Comparison of ENCODE assay signal across 1 cellular context in genomic region chr20:33663161-33664084, GRCh38.
TF ChIP-seq lines count a peak whose summit lies in the region.

No MANE protein-coding gene starts in this region.

TF ChIP-seq in K562, 482 proteins besides CTCF, POLR2A, EP300 and RAD21 (continued from another document and continues in another):
- TF ChIP-seq FOXA1 (IDR thresholded peaks at IDR 0.05; ENCODE audit: borderline replicate concordance) (no peak), ZNF431 (CRISPR knock-in tag; IDR thresholded peaks at IDR 0.05) (no peak), ZNF512 (tag; IDR thresholded peaks at IDR 0.05) (no peak), ZNF146 (CRISPR knock-in tag; IDR thresholded peaks at IDR 0.05; ENCODE audit: unreplicated experiment) (no peak), ZNF165 (CRISPR knock-in tag; IDR thresholded peaks at IDR 0.05; ENCODE audit: borderline replicate concordance) (no peak; the same call in 1 of the 2 replicates), NCOR1 (IDR thresholded peaks at IDR 0.05) (no peak), TRIM24 (IDR thresholded peaks at IDR 0.05) (peak in 1 of 2 experiments; percentile 76; a peak in 2 of 4 replicates), ZHX1 (conservative IDR thresholded peaks at IDR 0.05; ENCODE audit: low read length) (no peak), MTA2 (IDR thresholded peaks at IDR 0.05; ENCODE audit: low read depth) (no peak), EWSR1 (IDR thresholded peaks at IDR 0.05; ENCODE audit: borderline replicate concordance, low read depth, partially characterized antibody) (no peak), ZNF766 (CRISPR knock-in tag; conservative IDR thresholded peaks at IDR 0.05) (no peak), HDAC2 (IDR thresholded peaks at IDR 0.05) (no peak), ZNF740 (CRISPR knock-in tag; IDR thresholded peaks at IDR 0.05) (no peak), ZNF740 (tag; IDR thresholded peaks at IDR 0.05) (no peak), HNRNPL (IDR thresholded peaks at IDR 0.05; ENCODE audit: low read depth, low read length) (peak; percentile 76; the same call in 1 of the 2 replicates), ZNF707 (CRISPR knock-in tag; conservative IDR thresholded peaks at IDR 0.05) (no peak), ARID1B (IDR thresholded peaks at IDR 0.05) (no peak), WHSC1 (IDR thresholded peaks at IDR 0.05; ENCODE audit: low read length) (no peak), SNRNP70 (optimal IDR thresholded peaks at IDR 0.05; ENCODE audit: low read depth, low read length) (no peak), BACH1 (tag; IDR thresholded peaks at IDR 0.05) (no peak), TEAD2 (tag; IDR thresholded peaks at IDR 0.05) (no peak), SAFB (IDR thresholded peaks at IDR 0.05; ENCODE audit: borderline replicate concordance, low read depth, low read length) (no peak), BCL6 (CRISPR knock-in tag; IDR thresholded peaks at IDR 0.05) (no peak), KAT8 (IDR thresholded peaks at IDR 0.05; ENCODE audit: low read depth) (no peak), ZNF316 (IDR thresholded peaks at IDR 0.05) (no peak), DPF2 (IDR thresholded peaks at IDR 0.05) (no peak; the same call in 1 of the 2 replicates), DEAF1 (CRISPR knock-in tag; IDR thresholded peaks at IDR 0.05) (peak; percentile 46; the same call in 1 of the 2 replicates), ZNF324 (CRISPR knock-in tag; IDR thresholded peaks at IDR 0.05) (0 out of 2 replicates have a peak, but pooled peaks have one; percentile 36), GABPA (tag; conservative IDR thresholded peaks at IDR 0.05; ENCODE audit: low read depth) (peak; percentile 96), SREBF1 (IDR thresholded peaks at IDR 0.05; ENCODE audit: borderline replicate concordance, low read depth, low read length) (no peak), AFF1 (IDR thresholded peaks at IDR 0.05; ENCODE audit: low read depth in 1 of 2, partially characterized antibody in 2 of 2) (no peak), PHF8 (IDR thresholded peaks at IDR 0.05; ENCODE audit: borderline replicate concordance, low read length) (peak; percentile 85), MEF2A (IDR thresholded peaks at IDR 0.05; ENCODE audit: control insufficient read depth, low read depth, low read length) (no peak), TBL1XR1 (IDR thresholded peaks at IDR 0.05; ENCODE audit: low read length in 2 of 2) (no peak), ZNF77 (CRISPR knock-in tag; IDR thresholded peaks at IDR 0.05) (0 out of 2 replicates have a peak, but pooled peaks have one; percentile 29), ZNF140 (CRISPR knock-in tag; IDR thresholded peaks at IDR 0.05) (no peak), PREB (CRISPR knock-in tag; IDR thresholded peaks at IDR 0.05) (no peak), ZNF121 (CRISPR knock-in tag; conservative IDR thresholded peaks at IDR 0.05) (no peak), ATF2 (CRISPR knock-in tag; IDR thresholded peaks at IDR 0.05) (no peak), ZNF444 (CRISPR knock-in tag; IDR thresholded peaks at IDR 0.05) (0 out of 2 replicates have a peak, but pooled peaks have one; percentile 41), E2F4 (CRISPR knock-in tag; IDR thresholded peaks at IDR 0.05; ENCODE audit: low read depth) (no peak)
